Comparison of ENCODE assay signal across 10 cellular contexts in the genomic region with DNA sequence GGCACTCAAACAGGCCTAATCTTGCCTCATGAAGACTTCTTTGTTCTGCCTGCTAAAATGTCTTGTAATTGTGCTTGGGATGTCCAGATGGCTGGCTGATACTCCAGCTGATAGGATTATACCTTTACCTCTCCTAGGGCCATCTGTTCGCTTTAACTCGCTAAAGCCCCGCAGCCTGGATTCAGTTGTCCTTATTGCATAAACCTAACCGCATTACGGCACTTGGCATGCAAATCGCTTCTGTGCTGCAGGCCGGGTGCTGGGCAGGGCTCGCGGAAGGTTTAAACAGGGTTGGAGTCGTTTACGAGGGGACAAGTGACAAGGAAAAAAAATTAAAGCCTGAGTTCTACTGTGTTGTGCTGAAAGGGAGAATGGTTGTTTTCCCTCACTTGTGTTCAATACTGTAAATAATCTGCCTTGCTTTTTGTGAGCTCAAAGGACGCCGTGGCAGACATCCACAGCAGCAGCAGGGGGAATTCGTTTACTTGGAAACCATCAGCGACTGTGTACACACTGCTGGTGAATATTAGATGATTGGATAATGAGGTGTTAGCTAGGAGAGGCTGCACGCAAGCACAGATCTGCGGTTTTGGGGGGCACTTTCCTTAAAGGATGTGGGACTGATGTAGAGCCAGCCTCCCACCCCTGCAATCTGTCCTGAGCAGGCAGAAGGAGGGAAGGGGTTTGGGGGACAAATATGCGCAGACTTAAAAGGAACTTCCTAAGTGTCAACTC.
A peak's percentile ranks its signal among the peaks of the same experiment; 100 is the strongest.
DNase-seq lines count a peak whose midpoint lies in the region; ATAC-seq, FAIRE-seq and TF ChIP-seq lines count a peak whose summit lies in the region.
"Had no signal": no experiment of that assay in that cellular context is flagged by ENCODE, and none has a peak within 500 bp of the region (broad histone marks: within the 10 kb centered on the region; RNA-seq: fewer than 3 reads in every experiment).

No MANE protein-coding gene starts in this region.

- POLR2A ChIA-PET in H1 (lab: Charles Lee; ENCODE audit: partially characterized antibody), result no interaction called here

- no peaks in the 10 kb centered on the region for H3K9me3 Mint-ChIP-seq in activated naive CD4-positive, alpha-beta T cell treated with anti-CD3 and anti-CD28 coated beads, Interleukin-2, amount 50 U/mL, for 72 hours
- H3K9me3 Mint-ChIP-seq: central memory CD8-positive, alpha-beta T cell; T-cell had no signal

- no peak overlapping the region for H3K4ac ChIP-seq in H1 (replicated peaks; ENCODE audit: insufficient read length, low read depth, low read length)

- no peak overlapping the region for H2BK120ac ChIP-seq in H1 (replicated peaks; ENCODE audit: low read depth, low read length)

- H3K4me1 ChIP-seq in H1 (replicated peaks in 1 of 4; ENCODE audit: control insufficient read depth in 3 of 4, insufficient read depth in 4 of 4, low read length in 3 of 4), result peaks cover 7 to 36% (median 13%) of the 10 kb centered on the region in 4 experiments
- H3K4me1 ChIP-seq in uterus, result no peaks in the 10 kb centered on the region

- H3K56ac ChIP-seq in H1 (replicated peaks; ENCODE audit: insufficient read length, low read depth, low read length), result no peak overlapping the region

- no peaks in the 10 kb centered on the region for H3K79me1 ChIP-seq in H1 (ENCODE audit: low read depth, low read length)

- peak; percentile 66 for DNase-seq in GM03348 (ENCODE audit: low spot score)
- peak; percentile 30 for DNase-seq in NCI-H345 treated with DMSO at 0.1 percent for 48 hours (lab: John Stamatoyannopoulos, UW; ENCODE audit: unreplicated experiment)
- no peak for DNase-seq in H1 (ENCODE audit: low read depth in 1 of 2, low spot score in 2 of 2)
- no peak for DNase-seq in sciatic nerve (ENCODE audit: low spot score)
- no peak for DNase-seq in activated naive CD4-positive, alpha-beta T cell treated with anti-CD3 and anti-CD28 coated beads, Interleukin-2, amount 50 U/mL, for 72 hours (ENCODE audit: low spot score in 2 of 2)
- DNase-seq in uterus, result no peak
- DNase-seq: occipital lobe, T-cell had no signal

- H3K4me3 ChIP-seq in H1 (ENCODE audit: extremely low read depth in 1 of 4, insufficient read depth in 2 of 4, low read depth in 3 of 4, low read length in 4 of 4), result no peak overlapping the region
- H3K4me3 ChIP-seq in uterus, result no peak overlapping the region

- WGBS in H1 (ENCODE audit: extremely low coverage in 1 of 2, insufficient coverage in 1 of 2, insufficient read length in 1 of 2, insufficient replicate concordance in 2 of 2, low coverage in 1 of 2, low lambda C conversion rate in 2 of 2, missing lambda C conversion rate in 1 of 2), 2 experiments, result 66% methylated on average over 18 of the region's 18 CpGs; no CpG with 5 or more reads in 1 of the 2 experiments

- FAIRE-seq in H1 (lab: Jason Lieb, UNC), result no peak

- H3K27ac ChIP-seq in H1 (ENCODE audit: low read depth, low read length), result no peak overlapping the region
- H3K27ac ChIP-seq in uterus, result no peak overlapping the region

- no peaks in the 10 kb centered on the region for H3K36me3 ChIP-seq in H1 (ENCODE audit: control insufficient read depth in 2 of 4, insufficient read depth in 4 of 4, low read length in 3 of 4)
- no peaks in the 10 kb centered on the region for H3K36me3 ChIP-seq in uterus

- H2BK5ac ChIP-seq in H1 (ENCODE audit: low read depth, low read length), result no peak overlapping the region

- no peaks in the 10 kb centered on the region for H3K79me2 ChIP-seq in H1 (ENCODE audit: control insufficient read depth in 1 of 2, insufficient read depth in 2 of 2, low read length in 2 of 2)

- H3K23me2 ChIP-seq in H1 (ENCODE audit: low read depth, low read length), result no peaks in the 10 kb centered on the region

- no peak overlapping the region for H3K23ac ChIP-seq in H1 (ENCODE audit: insufficient read length)

- no peak for TF ChIP-seq CTCF in H1 (IDR thresholded peaks at IDR 0.05; ENCODE audit: control extremely low read depth in 1 of 3, insufficient read depth in 1 of 3, low read depth in 1 of 3, low read length in 3 of 3)
- no peak for TF ChIP-seq CTCF in uterus (IDR thresholded peaks at IDR 0.05)

- H4K91ac ChIP-seq in H1 (replicated peaks; ENCODE audit: insufficient read length, low read length), result no peak overlapping the region

- H3K18ac ChIP-seq in H1 (ENCODE audit: extremely low read depth, low read length), result no peak overlapping the region; the same call in 1 of the 2 replicates

- intact Hi-C loops in sciatic nerve (cut with DNase I) (no loop called here), uterus (cut with DNase I; ENCODE audit: low total_unique reads) (no loop called here)

- no peak overlapping the region for H2AFZ ChIP-seq in H1 (ENCODE audit: low read length)

- no peak for TF ChIP-seq EP300 in H1 (IDR thresholded peaks at IDR 0.05; ENCODE audit: borderline replicate concordance in 1 of 2, low read depth in 2 of 2, low read length in 2 of 2)

- H2BK20ac ChIP-seq in H1 (ENCODE audit: low read length), result no peak overlapping the region

- H3K14ac ChIP-seq in H1 (ENCODE audit: insufficient read length), result no peak overlapping the region

- TF ChIP-seq RAD21 in H1 (IDR thresholded peaks at IDR 0.05 in 1 of 2, conservative IDR thresholded peaks at IDR 0.05 in 1 of 2; ENCODE audit: low read depth in 2 of 2, low read length in 2 of 2), result no peak

- no peaks in the 10 kb centered on the region for H3K36me3 Mint-ChIP-seq in activated naive CD4-positive, alpha-beta T cell treated with anti-CD3 and anti-CD28 coated beads, Interleukin-2, amount 50 U/mL, for 72 hours
- H3K36me3 Mint-ChIP-seq: T-cell had no signal

- H3K27ac Mint-ChIP-seq in activated naive CD4-positive, alpha-beta T cell treated with anti-CD3 and anti-CD28 coated beads, Interleukin-2, amount 50 U/mL, for 72 hours, result no peak overlapping the region
- H3K27ac Mint-ChIP-seq: T-cell had no signal

- H4K5ac ChIP-seq in H1 (ENCODE audit: insufficient read length, low read depth, low read length), result no peak overlapping the region

- no peaks in the 10 kb centered on the region for H3K27me3 ChIP-seq in H1 (replicated peaks in 1 of 4; ENCODE audit: control insufficient read depth in 3 of 4, extremely low read depth in 1 of 4, insufficient read depth in 3 of 4, low read length in 3 of 4)
- H3K27me3 ChIP-seq in uterus, result no peaks in the 10 kb centered on the region

- H3K9me3 ChIP-seq in H1 (ENCODE audit: insufficient read depth in 2 of 2, low read depth in 1 of 2, low read length in 1 of 2) (no peaks in the 10 kb centered on the region), uterus (no peaks in the 10 kb centered on the region)

- H4K20me1 ChIP-seq in H1 (replicated peaks in 1 of 2; ENCODE audit: control insufficient read depth in 1 of 2, insufficient read depth in 2 of 2, low read length in 2 of 2), result no peaks in the 10 kb centered on the region

- CTCF ChIA-PET in H1 (lab: Charles Lee; ENCODE audit: partially characterized antibody), result interaction anchor here (0.8 to 9.4 kb wide), 6 partner anchors 13 to 213 kb away, joined by 3 to 123 read pairs (median 3); no protein-coding TSS in a partner anchor

- H2BK12ac ChIP-seq in H1 (ENCODE audit: low read depth, low read length), result 0 out of 2 replicates have a peak overlapping the region, but pooled peaks have one; percentile 13

- no peak overlapping the region for H2AK5ac ChIP-seq in H1 (ENCODE audit: low read depth, low read length)

- no peak overlapping the region for H4K8ac ChIP-seq in H1 (ENCODE audit: extremely low read depth, insufficient read depth, low read length)

- no peak overlapping the region for H3K9ac ChIP-seq in H1 (replicated peaks in 1 of 4; ENCODE audit: extremely low read depth in 1 of 4, low read depth in 3 of 4, low read length in 3 of 4)

- ATAC-seq in sciatic nerve (peak; percentile 77), HG03521 (IDR thresholded peaks at IDR 0.05; ENCODE audit: unreplicated experiment) (no peak)
- no peak for ATAC-seq in activated naive CD4-positive, alpha-beta T cell treated with anti-CD3 and anti-CD28 coated beads, Interleukin-2, amount 50 U/mL, for 72 hours
- ATAC-seq: T-cell had no signal

- no peak overlapping the region for H3K4me2 ChIP-seq in H1 (ENCODE audit: insufficient read depth in 1 of 2, low read depth in 2 of 2, low read length in 2 of 2)

- TF ChIP-seq POLR2A in H1 (IDR thresholded peaks at IDR 0.05; ENCODE audit: control extremely low read depth in 1 of 2, low read depth in 2 of 2, low read length in 2 of 2), result no peak
- no peak for TF ChIP-seq POLR2A in uterus (IDR thresholded peaks at IDR 0.05)

- H2BK15ac ChIP-seq in H1 (ENCODE audit: low read length), result no peak overlapping the region

TF ChIP-seq in H1, 55 proteins besides CTCF, POLR2A, EP300 and RAD21 (continues in another document):
- TF ChIP-seq BRCA1 (IDR thresholded peaks at IDR 0.05; ENCODE audit: low read depth, low read length) (no peak), TAF7 (optimal IDR thresholded peaks at IDR 0.05; ENCODE audit: borderline replicate concordance, low read depth, low read length) (no peak), EGR1 (IDR thresholded peaks at IDR 0.05; ENCODE audit: borderline replicate concordance, low read depth, low read length) (no peak), HDAC6 (IDR thresholded peaks at IDR 0.05; ENCODE audit: low read depth, low read length) (no peak), CBX5 (IDR thresholded peaks at IDR 0.05; ENCODE audit: low read depth, low read length) (no peak), PHF8 (conservative IDR thresholded peaks at IDR 0.05; ENCODE audit: low read depth, low read length) (no peak), CHD1 (IDR thresholded peaks at IDR 0.05; ENCODE audit: low read depth, low read length) (no peak), SIRT6 (IDR thresholded peaks at IDR 0.05; ENCODE audit: low read length) (no peak), JUND (IDR thresholded peaks at IDR 0.05; ENCODE audit: low read length) (no peak), EZH2 (IDR thresholded peaks at IDR 0.05; ENCODE audit: low read depth, low read length, severe bottlenecking) (no peak), MAFK (IDR thresholded peaks at IDR 0.05; ENCODE audit: low read depth, low read length) (no peak), TBP (IDR thresholded peaks at IDR 0.05; ENCODE audit: low read depth, low read length) (no peak)
- TF ChIP-seq, protein P1, sequence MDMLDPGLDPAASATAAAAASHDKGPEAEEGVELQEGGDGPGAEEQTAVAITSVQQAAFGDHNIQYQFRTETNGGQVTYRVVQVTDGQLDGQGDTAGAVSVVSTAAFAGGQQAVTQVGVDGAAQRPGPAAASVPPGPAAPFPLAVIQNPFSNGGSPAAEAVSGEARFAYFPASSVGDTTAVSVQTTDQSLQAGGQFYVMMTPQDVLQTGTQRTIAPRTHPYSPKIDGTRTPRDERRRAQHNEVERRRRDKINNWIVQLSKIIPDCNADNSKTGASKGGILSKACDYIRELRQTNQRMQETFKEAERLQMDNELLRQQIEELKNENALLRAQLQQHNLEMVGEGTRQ (IDR thresholded peaks at IDR 0.05; ENCODE audit: low read length), result no peak

Comparison
In these comparisons a context has a peak if more than half of its experiments do, and no peak if none do; other contexts are left out.
1. DNase-seq: peak in GM03348 (single experiment) and NCI-H345 treated with DMSO at 0.1 percent for 48 hours (single experiment); none in H1 (0 of 2), sciatic nerve (single experiment), activated naive CD4-positive, alpha-beta T cell treated with anti-CD3 and anti-CD28 coated beads, Interleukin-2, amount 50 U/mL, for 72 hours (0 of 2) and uterus (0 of 2).